In genomic region chr22:26581026-26581425, GRCh38 we compare ENCODE assay signal across 22 cellular contexts. TPM values are rescaled to one million over a fixed set of nuclear protein-coding genes. Genes with fewer than 3 reads are reported as not detected.
DNase-seq lines count a peak whose midpoint lies in the region; ATAC-seq and TF ChIP-seq lines count a peak whose summit lies in the region.
"Had no signal": no experiment of that assay in that cellular context is flagged by ENCODE, and none has a peak within 500 bp of the region (broad histone marks: within the 10 kb centered on the region; RNA-seq: fewer than 3 reads in every experiment).

No MANE protein-coding gene starts in this region.

- H4K20me1 ChIP-seq in IMR-90 (ENCODE audit: insufficient read depth, low read length), result peaks cover 43% of the 10 kb centered on the region; the same call in 1 of the 2 replicates
- H4K20me1 ChIP-seq in neural progenitor cell (ENCODE audit: low read depth), result peaks cover 66% of the 10 kb centered on the region

- no peak overlapping the region for H2AK9ac ChIP-seq in IMR-90 (replicated peaks; ENCODE audit: low read depth, low read length, poor library complexity)

- BruUV-seq in IMR-90 (replicated peaks; lab: Mats Ljungman, UMichigan), result no TSS peak

- peaks cover 26% of the 10 kb centered on the region for H3K36me3 Mint-ChIP-seq in activated CD4-positive, alpha-beta T cell treated with anti-CD3 and anti-CD28 coated beads, Interleukin-2, amount 10 ng/mL, durations not matched to agents 24 days and 14 days (ENCODE audit: low read depth)
- H3K36me3 Mint-ChIP-seq in activated naive CD8-positive, alpha-beta T cell treated with anti-CD3 and anti-CD28 coated beads, Interleukin-2, amount 10 ng/mL, durations not matched to agents 7 days and 5 days, result peaks cover 35% of the 10 kb centered on the region
- peaks cover 4% of the 10 kb centered on the region for H3K36me3 Mint-ChIP-seq in neural progenitor cell

- H3K56ac ChIP-seq in IMR-90 (ENCODE audit: extremely low read depth, insufficient read depth, low read length), result no peak overlapping the region

- no peaks in the 10 kb centered on the region for H3K9me3 Mint-ChIP-seq in activated CD4-positive, alpha-beta T cell treated with anti-CD3 and anti-CD28 coated beads, Interleukin-2, amount 10 ng/mL, durations not matched to agents 24 days and 14 days
- no peaks in the 10 kb centered on the region for H3K9me3 Mint-ChIP-seq in activated naive CD8-positive, alpha-beta T cell treated with anti-CD3 and anti-CD28 coated beads, Interleukin-2, amount 10 ng/mL, durations not matched to agents 7 days and 5 days
- H3K9me3 Mint-ChIP-seq in neural progenitor cell, result no peaks in the 10 kb centered on the region

- H3K27ac ChIP-seq in IMR-90 (ENCODE audit: insufficient read depth, low read length) (no peak overlapping the region), neural progenitor cell (no peak overlapping the region), dorsolateral prefrontal cortex (no peak overlapping the region)
- H3K27ac ChIP-seq: RWPE1 had no signal

- no peaks in the 10 kb centered on the region for H3K27me3 Mint-ChIP-seq in activated CD4-positive, alpha-beta T cell treated with anti-CD3 and anti-CD28 coated beads, Interleukin-2, amount 10 ng/mL, durations not matched to agents 24 days and 14 days
- no peaks in the 10 kb centered on the region for H3K27me3 Mint-ChIP-seq in activated naive CD8-positive, alpha-beta T cell treated with anti-CD3 and anti-CD28 coated beads, Interleukin-2, amount 10 ng/mL, durations not matched to agents 7 days and 5 days
- H3K27me3 Mint-ChIP-seq in neural progenitor cell (ENCODE audit: insufficient read depth, low read depth), result no peaks in the 10 kb centered on the region

- no peak overlapping the region for H3K4me2 ChIP-seq in IMR-90 (ENCODE audit: low read depth, low read length)
- peak overlapping the region; percentile 57 for H3K4me2 ChIP-seq in neural progenitor cell

- in situ Hi-C loops in IMR-90 (cut with MboI; ENCODE audit: low sequenced_read_pairs), result no loop called here

- no peak for ATAC-seq in IMR-90 (ENCODE audit: low read depth)
- no peak for ATAC-seq in activated naive CD8-positive, alpha-beta T cell treated with anti-CD3 and anti-CD28 coated beads, Interleukin-2, amount 10 ng/mL, durations not matched to agents 7 days and 5 days (ENCODE audit: low read depth)
- ATAC-seq: left lobe of liver had no signal

- H3K23ac ChIP-seq in IMR-90 (ENCODE audit: low read depth, low read length), result no peak overlapping the region

- H3K27me3 ChIP-seq in IMR-90 (ENCODE audit: control insufficient read depth, insufficient read depth, low read length), result no peaks in the 10 kb centered on the region
- H3K27me3 ChIP-seq in neural progenitor cell, result no peaks in the 10 kb centered on the region
- H3K27me3 ChIP-seq in dorsolateral prefrontal cortex, result no peaks in the 10 kb centered on the region

- H2BK120ac ChIP-seq in IMR-90 (ENCODE audit: low read depth, low read length), result no peak overlapping the region; the same call in 1 of the 2 replicates

- peaks cover 46% of the 10 kb centered on the region for H3K79me2 ChIP-seq in neural progenitor cell (ENCODE audit: low read depth)

- H3K18ac ChIP-seq in IMR-90 (ENCODE audit: low read depth, low read length), result no peak overlapping the region

- H3K36me3 ChIP-seq in IMR-90 (ENCODE audit: control insufficient read depth, insufficient read depth, low read length), result no peaks in the 10 kb centered on the region; the same call in 1 of the 2 replicates
- H3K36me3 ChIP-seq in neural progenitor cell, result no peaks in the 10 kb centered on the region

- no peak overlapping the region for H2BK15ac ChIP-seq in IMR-90 (ENCODE audit: low read depth, low read length)

- no peak overlapping the region for H2BK5ac ChIP-seq in IMR-90 (ENCODE audit: low read depth, low read length, poor library complexity, severe bottlenecking)

- no peak overlapping the region for H2BK20ac ChIP-seq in IMR-90 (ENCODE audit: low read depth, low read length)

- TF ChIP-seq POLR2A in IMR-90 (IDR thresholded peaks at IDR 0.05; ENCODE audit: low read depth, low read length), result no peak

- WGBS in IMR-90 (ENCODE audit: extremely low coverage in 2 of 2, insufficient read length in 1 of 2), 2 experiments, result 30% methylated on average over 1 of the region's 1 CpG; no CpG with 5 or more reads in 1 of the 2 experiments

- no peak overlapping the region for H3K4ac ChIP-seq in IMR-90 (ENCODE audit: low read depth, low read length)

- no peak overlapping the region for H4K5ac ChIP-seq in IMR-90 (ENCODE audit: low read depth, low read length)

- H4K91ac ChIP-seq in IMR-90 (ENCODE audit: insufficient read depth, low read depth, low read length), result no peak overlapping the region

- peaks cover 17% of the 10 kb centered on the region for H3F3A ChIP-seq in neural progenitor cell (ENCODE audit: low read depth)

- no peak overlapping the region for H2AFZ ChIP-seq in IMR-90 (replicated peaks; ENCODE audit: low read length, poor library complexity)
- H2AFZ ChIP-seq in neural progenitor cell (replicated peaks), result no peak overlapping the region

- H3K9me1 ChIP-seq in IMR-90 (ENCODE audit: insufficient read depth, low read length), result peaks cover 28% of the 10 kb centered on the region

- H3K4me3 Mint-ChIP-seq in activated CD4-positive, alpha-beta T cell treated with anti-CD3 and anti-CD28 coated beads, Interleukin-2, amount 10 ng/mL, durations not matched to agents 24 days and 14 days, result peak overlapping the region; percentile 75
- peak overlapping the region; percentile 86 for H3K4me3 Mint-ChIP-seq in activated naive CD8-positive, alpha-beta T cell treated with anti-CD3 and anti-CD28 coated beads, Interleukin-2, amount 10 ng/mL, durations not matched to agents 7 days and 5 days
- H3K4me3 Mint-ChIP-seq in neural progenitor cell, result no peak overlapping the region

- H2AK5ac ChIP-seq in IMR-90 (ENCODE audit: low read depth, low read length), result 0 out of 2 replicates have a peak overlapping the region, but pooled peaks have one; percentile 62

- H3K4me1 ChIP-seq in IMR-90 (ENCODE audit: control insufficient read depth, insufficient read depth, low read length), result peaks cover 10% of the 10 kb centered on the region
- peaks cover 13% of the 10 kb centered on the region for H3K4me1 ChIP-seq in neural progenitor cell

- no peak for DNase-seq in activated CD4-positive, alpha-beta T cell treated with anti-CD3 and anti-CD28 coated beads, Interleukin-2, amount 10 ng/mL, durations not matched to agents 24 days and 14 days
- no peak for DNase-seq in activated CD4-positive, alpha-beta T cell treated with anti-CD3 and anti-CD28 coated beads for 4 hours
- DNase-seq in IMR-90 (no peak), neural progenitor cell (ENCODE audit: low spot score) (no peak), NCI-H1092 treated with DMSO at 0.1 percent for 48 hours (lab: John Stamatoyannopoulos, UW) (no peak), dorsolateral prefrontal cortex (no peak)
- no peak for DNase-seq in activated naive CD8-positive, alpha-beta T cell treated with anti-CD3 and anti-CD28 coated beads, Interleukin-2, amount 10 ng/mL, durations not matched to agents 7 days and 5 days
- no peak for DNase-seq in stimulated activated CD4-positive, alpha-beta T cell treated with anti-CD3 and anti-CD28 coated beads, Interleukin-4, amount 100 ng/mL, for 4 hours
- DNase-seq: amniotic stem cell; cerebellar nuclear complex; DMS79 treated with DMSO at 0.1 percent for 48 hours; Kasumi-1; NCI-H1417; NK-92 treated with Interleukin-12 subunit alpha and Interleukin-12 subunit beta, amount 100 ng/mL, for 24 hours; stimulated activated CD4-positive, alpha-beta T cell treated with anti-CD3 and anti-CD28 coated beads, Interleukin-12 subunit alpha, Interleukin-12 subunit beta, amount 100 ng/mL, for 4 hours; stimulated activated naive CD4-positive, alpha-beta T cell treated with Interleukin-2 at 50 U/mL for 16 hours had no signal

- dilution Hi-C loops in IMR-90 (cut with HindIII; ENCODE audit: low sequenced_read_pairs, unreplicated experiment), result no loop called here

- POLR2A ChIA-PET in IMR-90 (lab: Charles Lee; ENCODE audit: unreplicated experiment), result no interaction called here
- POLR2A ChIA-PET in activated naive CD8-positive, alpha-beta T cell treated with anti-CD3 and anti-CD28 coated beads, Interleukin-2, amount 10 ng/mL, durations not matched to agents 7 days and 5 days (lab: Charles Lee), result interaction anchor here (1.8 kb wide), 1 partner anchor 9 kb away, joined by 5 read pairs; the partner anchor contains the start of gene TPST2

- H3K4me1 Mint-ChIP-seq in activated CD4-positive, alpha-beta T cell treated with anti-CD3 and anti-CD28 coated beads, Interleukin-2, amount 10 ng/mL, durations not matched to agents 24 days and 14 days, result peaks cover 55% of the 10 kb centered on the region
- peaks cover 67% of the 10 kb centered on the region for H3K4me1 Mint-ChIP-seq in activated naive CD8-positive, alpha-beta T cell treated with anti-CD3 and anti-CD28 coated beads, Interleukin-2, amount 10 ng/mL, durations not matched to agents 7 days and 5 days
- peaks cover 18% of the 10 kb centered on the region for H3K4me1 Mint-ChIP-seq in neural progenitor cell

- CTCF ChIA-PET in IMR-90 (lab: Yijun Ruan, JAX), result interaction anchor here (0.6 kb wide), 1 partner anchor 54 kb away, joined by 3 read pairs; no protein-coding TSS in a partner anchor

- TF ChIP-seq CTCF in IMR-90 (conservative IDR thresholded peaks at IDR 0.05; ENCODE audit: low read depth, low read length), result no peak
- TF ChIP-seq CTCF in neural progenitor cell (IDR thresholded peaks at IDR 0.05), result no peak
- TF ChIP-seq CTCF in dorsolateral prefrontal cortex (IDR thresholded peaks at IDR 0.05 in 54 of 56, conservative IDR thresholded peaks at IDR 0.05 in 2 of 56; ENCODE audit: low read depth in 1 of 56, partially characterized antibody in 56 of 56), result no peak

- peak overlapping the region; percentile 17 for H3K27ac Mint-ChIP-seq in activated CD4-positive, alpha-beta T cell treated with anti-CD3 and anti-CD28 coated beads, Interleukin-2, amount 10 ng/mL, durations not matched to agents 24 days and 14 days
- peak overlapping the region; percentile 62 for H3K27ac Mint-ChIP-seq in activated naive CD8-positive, alpha-beta T cell treated with anti-CD3 and anti-CD28 coated beads, Interleukin-2, amount 10 ng/mL, durations not matched to agents 7 days and 5 days
- no peak overlapping the region for H3K27ac Mint-ChIP-seq in neural progenitor cell

- H3K4me3 ChIP-seq in IMR-90 (ENCODE audit: insufficient read depth, low read depth, low read length) (no peak overlapping the region), neural progenitor cell (no peak overlapping the region), dorsolateral prefrontal cortex (no peak overlapping the region)

- intact Hi-C loops in activated CD4-positive, alpha-beta T cell treated with anti-CD3 and anti-CD28 coated beads, Interleukin-2, amount 10 ng/mL, durations not matched to agents 24 days and 14 days (cut with micrococcal nuclease), result no loop called here
- intact Hi-C loops in IMR-90 (cut with micrococcal nuclease), result no loop called here
- intact Hi-C loops in dorsolateral prefrontal cortex (cut with DNase I), result no loop called here

- no peaks in the 10 kb centered on the region for H3K9me3 ChIP-seq in IMR-90 (ENCODE audit: control insufficient read depth, insufficient read depth, low read length)
- no peaks in the 10 kb centered on the region for H3K9me3 ChIP-seq in neural progenitor cell (ENCODE audit: low read depth)

- H3K9ac ChIP-seq in IMR-90 (ENCODE audit: low read depth, low read length), result no peak overlapping the region
- no peak overlapping the region for H3K9ac ChIP-seq in neural progenitor cell

- 0 out of 2 replicates have a peak overlapping the region, but pooled peaks have one; percentile 21 for H3K14ac ChIP-seq in IMR-90 (replicated peaks; ENCODE audit: low read depth, low read length)

- no peak overlapping the region for H4K8ac ChIP-seq in IMR-90 (ENCODE audit: low read depth in 2 of 2, low read length in 2 of 2)

- TF ChIP-seq RAD21 in IMR-90 (IDR thresholded peaks at IDR 0.05; ENCODE audit: low read length), result no peak

- peaks cover 31 to 86% of the 10 kb centered on the region in 2 experiments for H3K79me1 ChIP-seq in IMR-90 (ENCODE audit: low read depth in 1 of 2, low read length in 2 of 2)

RNA-seq across cellular contexts. Expression of gene TPST2, which starts 8.9 kb away (rescaled TPM):
- 30.0 and 33.5 TPM in 2 replicates for total RNA-seq in activated CD4-positive, alpha-beta T cell treated with anti-CD3 and anti-CD28 coated beads, Interleukin-2, amount 10 ng/mL, durations not matched to agents 24 days and 14 days
- total RNA-seq in IMR-90 (2012; rRNA removed) (41.7 and 42.5 TPM in 2 replicates), neural progenitor cell (ENCODE audit: low replicate concordance) (31.7 and 59.5 TPM in 2 replicates), dorsolateral prefrontal cortex (10 to 100 TPM; 17.2 to 54.7 (median 31.9) TPM)
- polyA plus RNA-seq in IMR-90 (2012; rRNA removed), result 63.6 and 81.1 TPM in 2 replicates
- polyA plus RNA-seq in IMR-90 (2012; cell fraction: cytosol; rRNA removed), result 84.8 and 101 TPM in 2 replicates
- polyA plus RNA-seq in IMR-90 (2012; cell fraction: nucleus; rRNA removed; ENCODE audit: low replicate concordance), result 50.0 and 85.2 TPM in 2 replicates
- total RNA-seq in activated naive CD8-positive, alpha-beta T cell treated with anti-CD3 and anti-CD28 coated beads, Interleukin-2, amount 10 ng/mL, durations not matched to agents 7 days and 5 days, result 10 to 100 TPM; 54.8 to 58.5 TPM

RNA-seq across cellular contexts. Expression of gene CRYBB1, which starts 36.8 kb away (rescaled TPM):
- not detected in 2 replicates for total RNA-seq in activated CD4-positive, alpha-beta T cell treated with anti-CD3 and anti-CD28 coated beads, Interleukin-2, amount 10 ng/mL, durations not matched to agents 24 days and 14 days
- total RNA-seq in IMR-90 (2012; rRNA removed) (not detected in 2 replicates), neural progenitor cell (ENCODE audit: low replicate concordance) (0.53 TPM in 1 of 2 replicates, not detected in the other), dorsolateral prefrontal cortex (1 to 10 TPM in 78 of 120 experiments, under 1 TPM in 27, not detected in 15; 0.47 to 4.9 (median 1.6) TPM)
- not detected in 2 replicates for polyA plus RNA-seq in IMR-90 (2012; rRNA removed)
- not detected in 2 replicates for polyA plus RNA-seq in IMR-90 (2012; cell fraction: cytosol; rRNA removed)
- not detected in 2 replicates for polyA plus RNA-seq in IMR-90 (2012; cell fraction: nucleus; rRNA removed; ENCODE audit: low replicate concordance)
- not detected for total RNA-seq in activated naive CD8-positive, alpha-beta T cell treated with anti-CD3 and anti-CD28 coated beads, Interleukin-2, amount 10 ng/mL, durations not matched to agents 7 days and 5 days
- total RNA-seq: A172, fibroblast of villous mesenchyme, left lobe of liver, pulmonary artery endothelial cell, ureter had no signal

RNA-seq across cellular contexts. Expression of gene CRYBA4, which starts 40.7 kb away (rescaled TPM):
- not detected in 2 replicates for total RNA-seq in activated CD4-positive, alpha-beta T cell treated with anti-CD3 and anti-CD28 coated beads, Interleukin-2, amount 10 ng/mL, durations not matched to agents 24 days and 14 days
- not detected in 2 replicates for total RNA-seq in IMR-90 (2012; rRNA removed)
- not detected in 2 replicates for polyA plus RNA-seq in IMR-90 (2012; rRNA removed)
- polyA plus RNA-seq in IMR-90 (2012; cell fraction: cytosol; rRNA removed), result not detected in 2 replicates
- not detected in 2 replicates for polyA plus RNA-seq in IMR-90 (2012; cell fraction: nucleus; rRNA removed; ENCODE audit: low replicate concordance)
- not detected for total RNA-seq in activated naive CD8-positive, alpha-beta T cell treated with anti-CD3 and anti-CD28 coated beads, Interleukin-2, amount 10 ng/mL, durations not matched to agents 7 days and 5 days
- 1.1 and 1.6 TPM in 2 replicates for total RNA-seq in neural progenitor cell (ENCODE audit: low replicate concordance)
- 1 to 10 TPM in 3 of 120 experiments, under 1 TPM in 4, not detected in 113; 0.62 to 1.3 (median 0.96) TPM for total RNA-seq in dorsolateral prefrontal cortex
- total RNA-seq: A172, fibroblast of villous mesenchyme, left lobe of liver, pulmonary artery endothelial cell had no signal
